ENCODE assay signal across 1 cellular context in genomic region chr2:165793161-165793778, GRCh38.
A peak's percentile ranks its signal among the peaks of the same experiment; 100 is the strongest.
TF ChIP-seq lines count a peak whose summit lies in the region.

No MANE protein-coding gene starts in this region.

TF ChIP-seq in H1, 55 proteins besides CTCF, POLR2A, EP300 and RAD21:
- TF ChIP-seq TBP (IDR thresholded peaks at IDR 0.05; ENCODE audit: low read depth, low read length) (peak; percentile 2; the same call in 1 of the 2 replicates), POLR2AphosphoS5 (IDR thresholded peaks at IDR 0.05; ENCODE audit: low read depth, low read length) (no peak), KDM4A (IDR thresholded peaks at IDR 0.05; ENCODE audit: low read depth, low read length, severe bottlenecking) (peak; percentile 55), ASH2L (IDR thresholded peaks at IDR 0.05; ENCODE audit: low read length) (peak; percentile 41), SIN3A (conservative IDR thresholded peaks at IDR 0.05 in 1 of 2, IDR thresholded peaks at IDR 0.05 in 1 of 2; ENCODE audit: low read depth in 1 of 2, low read length in 2 of 2) (peak in 1 of 2 experiments; percentile 38; a peak in 1 of 4 replicates)
- TF ChIP-seq, protein P1, sequence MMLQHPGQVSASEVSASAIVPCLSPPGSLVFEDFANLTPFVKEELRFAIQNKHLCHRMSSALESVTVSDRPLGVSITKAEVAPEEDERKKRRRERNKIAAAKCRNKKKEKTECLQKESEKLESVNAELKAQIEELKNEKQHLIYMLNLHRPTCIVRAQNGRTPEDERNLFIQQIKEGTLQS (IDR thresholded peaks at IDR 0.05; ENCODE audit: insufficient read depth, low read depth, low read length) = no peak
